ENCODE assay signal across 1 cellular context in the genomic region with DNA sequence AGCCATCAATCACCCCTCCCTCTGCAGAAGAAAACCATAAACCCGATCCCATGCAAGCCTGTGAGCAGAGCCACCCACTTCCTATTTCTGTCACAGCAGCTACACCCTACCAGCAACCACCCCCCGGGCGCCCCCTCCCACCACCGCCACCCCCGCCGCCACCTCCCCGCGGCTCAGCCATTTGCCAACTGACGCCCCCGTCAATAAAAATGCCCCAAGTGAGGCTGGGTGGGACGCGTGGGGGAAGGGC.
TF ChIP-seq lines count a peak whose summit lies in the region.

No MANE protein-coding gene starts in this region.

TF ChIP-seq in IMR-90, 13 proteins besides CTCF, POLR2A, EP300 and RAD21 (continued from another document):
- TF ChIP-seq, protein P1, sequence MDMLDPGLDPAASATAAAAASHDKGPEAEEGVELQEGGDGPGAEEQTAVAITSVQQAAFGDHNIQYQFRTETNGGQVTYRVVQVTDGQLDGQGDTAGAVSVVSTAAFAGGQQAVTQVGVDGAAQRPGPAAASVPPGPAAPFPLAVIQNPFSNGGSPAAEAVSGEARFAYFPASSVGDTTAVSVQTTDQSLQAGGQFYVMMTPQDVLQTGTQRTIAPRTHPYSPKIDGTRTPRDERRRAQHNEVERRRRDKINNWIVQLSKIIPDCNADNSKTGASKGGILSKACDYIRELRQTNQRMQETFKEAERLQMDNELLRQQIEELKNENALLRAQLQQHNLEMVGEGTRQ (IDR thresholded peaks at IDR 0.05; ENCODE audit: low read depth, low read length) = no peak
- TF ChIP-seq RFX5 (IDR thresholded peaks at IDR 0.05; ENCODE audit: low read depth, low read length) (no peak), MXI1 (IDR thresholded peaks at IDR 0.05; ENCODE audit: borderline replicate concordance, low read depth, low read length) (no peak), SMC3 (IDR thresholded peaks at IDR 0.05; ENCODE audit: low read depth, low read length) (no peak), BHLHE40 (IDR thresholded peaks at IDR 0.05; ENCODE audit: low read depth, low read length) (no peak), MAFK (IDR thresholded peaks at IDR 0.05; ENCODE audit: low read depth, low read length) (no peak), FOS (IDR thresholded peaks at IDR 0.05; ENCODE audit: low read depth, low read length) (no peak), CEBPB (IDR thresholded peaks at IDR 0.05; ENCODE audit: low read depth, low read length) (no peak), RCOR1 (IDR thresholded peaks at IDR 0.05; ENCODE audit: insufficient replicate concordance, low read length) (no peak)
- TF ChIP-seq, protein P2, sequence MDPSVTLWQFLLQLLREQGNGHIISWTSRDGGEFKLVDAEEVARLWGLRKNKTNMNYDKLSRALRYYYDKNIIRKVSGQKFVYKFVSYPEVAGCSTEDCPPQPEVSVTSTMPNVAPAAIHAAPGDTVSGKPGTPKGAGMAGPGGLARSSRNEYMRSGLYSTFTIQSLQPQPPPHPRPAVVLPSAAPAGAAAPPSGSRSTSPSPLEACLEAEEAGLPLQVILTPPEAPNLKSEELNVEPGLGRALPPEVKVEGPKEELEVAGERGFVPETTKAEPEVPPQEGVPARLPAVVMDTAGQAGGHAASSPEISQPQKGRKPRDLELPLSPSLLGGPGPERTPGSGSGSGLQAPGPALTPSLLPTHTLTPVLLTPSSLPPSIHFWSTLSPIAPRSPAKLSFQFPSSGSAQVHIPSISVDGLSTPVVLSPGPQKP (IDR thresholded peaks at IDR 0.05; ENCODE audit: borderline replicate concordance, low read depth, low read length) = no peak
TF ChIP-seq in IMR-90: peak in this region for 0.
